In the genomic region with DNA sequence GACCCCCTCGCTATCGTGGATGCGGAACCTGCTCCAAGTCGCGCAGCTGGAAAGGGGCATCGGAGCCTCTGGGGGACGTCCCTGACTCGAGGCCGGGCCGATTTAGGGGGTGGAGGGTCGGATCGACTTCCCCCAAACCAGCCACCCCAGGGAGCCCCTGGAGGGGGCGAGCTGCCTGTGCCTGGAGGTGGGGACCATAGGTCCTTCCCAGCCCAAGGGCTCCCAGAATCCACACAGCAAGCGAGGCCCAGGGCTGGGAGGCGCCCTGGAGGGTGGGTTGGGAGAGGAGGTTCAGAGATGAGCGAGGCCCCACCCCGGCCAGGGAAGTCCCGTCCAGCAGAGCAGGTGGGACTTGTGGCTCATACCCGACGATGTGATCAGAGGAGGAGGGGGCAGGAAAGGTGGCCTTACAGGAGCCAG, we compare ENCODE assay signal across 9 cellular contexts.
A peak's percentile ranks its signal among the peaks of the same experiment; 100 is the strongest.
DNase-seq lines count a peak whose midpoint lies in the region; ATAC-seq, FAIRE-seq and TF ChIP-seq lines count a peak whose summit lies in the region.
"Had no signal": no experiment of that assay in that cellular context is flagged by ENCODE, and none has a peak within 500 bp of the region (broad histone marks: within the 10 kb centered on the region; RNA-seq: fewer than 3 reads in every experiment).

No MANE protein-coding gene starts in this region.

- no peak overlapping the region for H3K27ac ChIP-seq in CD8-positive, alpha-beta T cell (ENCODE audit: low read depth, low read length)
- H3K27ac ChIP-seq in MM.1S (ENCODE audit: low read length): no peak overlapping the region
- no peak overlapping the region for H3K27ac ChIP-seq in colonic mucosa

- H3K9me3 Mint-ChIP-seq in CD8-positive, alpha-beta T cell: no peaks in the 10 kb centered on the region

- H2AFZ ChIP-seq in MM.1S (ENCODE audit: low read length): no peak overlapping the region

- no peak overlapping the region for H3K4me3 ChIP-seq in CD8-positive, alpha-beta T cell (ENCODE audit: low read depth, low read length)
- H3K4me3 ChIP-seq in MM.1S (ENCODE audit: low read length) (no peak overlapping the region), colonic mucosa (no peak overlapping the region)

- peaks cover 10% of the 10 kb centered on the region for H3K4me1 Mint-ChIP-seq in CD8-positive, alpha-beta T cell (ENCODE audit: low read depth)

- peaks cover 8% of the 10 kb centered on the region for H3K27me3 ChIP-seq in CD8-positive, alpha-beta T cell (ENCODE audit: insufficient read depth, low read length)
- peaks cover 5% of the 10 kb centered on the region; the same call in 1 of the 2 replicates for H3K27me3 ChIP-seq in MM.1S (replicated peaks; ENCODE audit: insufficient read depth, low read length)
- H3K27me3 ChIP-seq in colonic mucosa: no peaks in the 10 kb centered on the region

- H3F3A ChIP-seq in MM.1S (ENCODE audit: insufficient read depth, low read length): no peaks in the 10 kb centered on the region

- no peak for DNase-seq in CD8-positive, alpha-beta T cell
- DNase-seq in GM10266 (ENCODE audit: extremely low spot score) (peak; percentile 75), SW 1271 (lab: John Stamatoyannopoulos, UW) (peak; percentile 20 to 26), iPS-NIHi7 (ENCODE audit: extremely low spot score) (peak; percentile 61), D721Med (ENCODE audit: insufficient read length, low spot score) (no peak), MM.1S (no peak), colonic mucosa (no peak)
- DNase-seq: GDM1 had no signal

- no peak for ATAC-seq in CD8-positive, alpha-beta T cell

- H3K9me2 ChIP-seq in MM.1S (replicated peaks; ENCODE audit: insufficient read depth, low read length): no peaks in the 10 kb centered on the region

- POLR2A ChIA-PET in CD8-positive, alpha-beta T cell (lab: Charles Lee): no interaction called here

- peaks cover 6% of the 10 kb centered on the region for H3K4me1 ChIP-seq in CD8-positive, alpha-beta T cell (ENCODE audit: insufficient read depth, low read length)
- H3K4me1 ChIP-seq in MM.1S (ENCODE audit: low read length) (no peaks in the 10 kb centered on the region), colonic mucosa (peaks cover 5% of the 10 kb centered on the region)

- H3K27ac Mint-ChIP-seq in CD8-positive, alpha-beta T cell: no peak overlapping the region

- no peaks in the 10 kb centered on the region for H3K9me3 ChIP-seq in CD8-positive, alpha-beta T cell (ENCODE audit: low read length)
- no peaks in the 10 kb centered on the region for H3K9me3 ChIP-seq in MM.1S (replicated peaks; ENCODE audit: insufficient read depth, low read length)
- no peaks in the 10 kb centered on the region for H3K9me3 ChIP-seq in colonic mucosa

- no peak for FAIRE-seq in D721Med (lab: Jason Lieb, UNC)

- intact Hi-C loops in CD8-positive, alpha-beta T cell (cut with DNase I, micrococcal nuclease): loop anchor here (2.0 to 5.0 kb wide), 3 partner anchors 988 to 1148 kb away; no protein-coding TSS in a partner anchor
- intact Hi-C loops in colonic mucosa (cut with DNase I): loop anchor here (10.0 kb wide), 2 partner anchors 226 to 986 kb away; no protein-coding TSS in a partner anchor

- no peaks in the 10 kb centered on the region for H3K79me2 ChIP-seq in MM.1S (ENCODE audit: low read length)

- H3K4me3 Mint-ChIP-seq in CD8-positive, alpha-beta T cell: peak overlapping the region; percentile 70

- peaks cover 27% of the 10 kb centered on the region for H3K27me3 Mint-ChIP-seq in CD8-positive, alpha-beta T cell (ENCODE audit: low read depth)

- H3K4me2 ChIP-seq in MM.1S (ENCODE audit: low read depth, low read length): no peak overlapping the region

- no peak overlapping the region for H3K9ac ChIP-seq in MM.1S (ENCODE audit: low read length)
- no peak overlapping the region for H3K9ac ChIP-seq in colonic mucosa (ENCODE audit: low read depth in 2 of 2, low read length in 2 of 2)

- CTCF ChIA-PET in CD8-positive, alpha-beta T cell (lab: Charles Lee): interaction anchor here (1.7 to 3.1 kb wide), 3 partner anchors 10 to 1082 kb away, joined by 4 to 19 read pairs (median 18); no protein-coding TSS in a partner anchor

- H3K36me3 Mint-ChIP-seq in CD8-positive, alpha-beta T cell: no peaks in the 10 kb centered on the region
- H3K36me3 Mint-ChIP-seq: IgD-negative memory B cell had no signal

- no peaks in the 10 kb centered on the region for H4K20me1 ChIP-seq in MM.1S (ENCODE audit: insufficient read depth, low read length)

- no peaks in the 10 kb centered on the region for H3K36me3 ChIP-seq in CD8-positive, alpha-beta T cell (ENCODE audit: insufficient read depth, low read length)
- H3K36me3 ChIP-seq in MM.1S (replicated peaks; ENCODE audit: insufficient read depth, low read length): no peaks in the 10 kb centered on the region
- H3K36me3 ChIP-seq in colonic mucosa: no peaks in the 10 kb centered on the region

- no peak for TF ChIP-seq CTCF in CD8-positive, alpha-beta T cell (IDR thresholded peaks at IDR 0.05)
- TF ChIP-seq CTCF in GM10266 (IDR thresholded peaks at IDR 0.05; ENCODE audit: control insufficient read depth, insufficient read depth, low read depth, missing control alignments) (no peak), D721Med (IDR thresholded peaks at IDR 0.05; ENCODE audit: insufficient read depth, missing control alignments) (no peak), MM.1S (IDR thresholded peaks at IDR 0.05; ENCODE audit: low read length) (no peak), colonic mucosa (IDR thresholded peaks at IDR 0.05) (no peak)

Comparison
In these comparisons a context has a peak if more than half of its experiments do, and no peak if none do; other contexts are left out.
1. DNase-seq: peak in GM10266 (single experiment), SW 1271 (2 of 2) and iPS-NIHi7 (single experiment); none in CD8-positive, alpha-beta T cell (0 of 7), D721Med (single experiment), MM.1S (single experiment) and colonic mucosa (single experiment).